Comparison of ENCODE assay signal across 24 cellular contexts in genomic region chr6:44179648-44180047, GRCh38. TPM values are rescaled to one million over a fixed set of nuclear protein-coding genes. Genes with fewer than 3 reads are reported as not detected.
"Had no signal": no experiment of that assay in that cellular context is flagged by ENCODE, and none has a peak within 500 bp of the region (broad histone marks: within the 10 kb centered on the region; RNA-seq: fewer than 3 reads in every experiment).

No MANE protein-coding gene starts in this region.

- H3K9me3 Mint-ChIP-seq: activated CD4-positive, alpha-beta memory T cell treated with anti-CD3 and anti-CD28 coated beads for 36 hours; activated naive CD8-positive, alpha-beta T cell treated with anti-CD3 and anti-CD28 coated beads, Interleukin-2, amount 50 U/mL, for 24 hours; dendritic cell treated with granulocyte-macrophage colony-stimulating factor and Interleukin-4, amounts not matched to agents 40 ng/mL and 50 ng/mL, for 4 days; memory B cell; nephron progenitor cell had no signal

- H3K27me3 Mint-ChIP-seq: activated CD8-positive, alpha-beta memory T cell treated with anti-CD3 and anti-CD28 coated beads, Interleukin-2, amount 10 ng/mL, durations not matched to agents 7 days and 5 days; activated naive CD8-positive, alpha-beta T cell treated with anti-CD3 and anti-CD28 coated beads, Interleukin-2, amount 50 U/mL, for 24 hours; progenitor cell of endocrine pancreas had no signal

- H3K4me3 ChIP-seq: thyroid gland had no signal

- H3K9me3 ChIP-seq: thyroid gland had no signal

- H3K4me1 Mint-ChIP-seq: brain had no signal

- H3K27ac ChIP-seq: foreskin keratinocyte, thyroid gland had no signal

- H3K36me3 Mint-ChIP-seq: activated CD4-positive, alpha-beta memory T cell treated with anti-CD3 and anti-CD28 coated beads for 36 hours; activated CD8-positive, alpha-beta memory T cell treated with anti-CD3 and anti-CD28 coated beads, Interleukin-2, amount 10 ng/mL, durations not matched to agents 7 days and 5 days; brain; memory B cell had no signal

- ATAC-seq: activated naive CD8-positive, alpha-beta T cell treated with anti-CD3 and anti-CD28 coated beads, Interleukin-2, amount 50 U/mL, for 24 hours had no signal

- DNase-seq: activated CD4-positive, alpha-beta memory T cell treated with anti-CD3 and anti-CD28 coated beads for 36 hours; activated CD4-positive, alpha-beta T cell treated with anti-CD3 and anti-CD28 coated beads for 48 hours; activated CD8-positive, alpha-beta memory T cell treated with anti-CD3 and anti-CD28 coated beads, Interleukin-2, amount 10 ng/mL, durations not matched to agents 7 days and 5 days; activated gamma-delta T cell; activated naive CD4-positive, alpha-beta T cell treated with anti-CD3 and anti-CD28 coated beads, Interleukin-2, amount 50 U/mL, for 16 hours; activated naive CD8-positive, alpha-beta T cell treated with anti-CD3 and anti-CD28 coated beads, Interleukin-2, amount 50 U/mL, for 24 hours; activated T-cell treated with anti-CD3 and anti-CD28 coated beads for 4 hours; caudate nucleus; effector CD4-positive, alpha-beta T cell; foreskin keratinocyte; nephron progenitor cell; occipital lobe; retina; stimulated activated CD4-positive, alpha-beta T cell treated with anti-CD3 and anti-CD28 coated beads, Interleukin-4, amount 100 ng/mL, for 1 hour; stimulated activated naive CD4-positive, alpha-beta T cell; substantia nigra; thyroid gland had no signal

- H3K27ac Mint-ChIP-seq: activated CD4-positive, alpha-beta memory T cell treated with anti-CD3 and anti-CD28 coated beads for 36 hours; activated CD8-positive, alpha-beta memory T cell treated with anti-CD3 and anti-CD28 coated beads, Interleukin-2, amount 10 ng/mL, durations not matched to agents 7 days and 5 days; activated naive CD8-positive, alpha-beta T cell treated with anti-CD3 and anti-CD28 coated beads, Interleukin-2, amount 50 U/mL, for 24 hours; dendritic cell treated with granulocyte-macrophage colony-stimulating factor and Interleukin-4, amounts not matched to agents 40 ng/mL and 50 ng/mL, for 4 days; memory B cell; nephron progenitor cell; progenitor cell of endocrine pancreas had no signal

- H3K36me3 ChIP-seq: thyroid gland had no signal

- H3K27me3 ChIP-seq: foreskin keratinocyte, thyroid gland had no signal

- H3K4me1 ChIP-seq: thyroid gland had no signal

- H3K4me3 Mint-ChIP-seq: activated CD4-positive, alpha-beta memory T cell treated with anti-CD3 and anti-CD28 coated beads for 36 hours; activated CD8-positive, alpha-beta memory T cell treated with anti-CD3 and anti-CD28 coated beads, Interleukin-2, amount 10 ng/mL, durations not matched to agents 7 days and 5 days; activated naive CD8-positive, alpha-beta T cell treated with anti-CD3 and anti-CD28 coated beads, Interleukin-2, amount 50 U/mL, for 24 hours; brain; dendritic cell treated with granulocyte-macrophage colony-stimulating factor and Interleukin-4, amounts not matched to agents 40 ng/mL and 50 ng/mL, for 4 days; memory B cell; nephron progenitor cell had no signal

RNA-seq across cellular contexts. Expression of gene CAPN11, which starts 21.0 kb away (rescaled TPM):
- total RNA-seq: activated CD8-positive, alpha-beta memory T cell treated with anti-CD3 and anti-CD28 coated beads, Interleukin-2, amount 10 ng/mL, durations not matched to agents 7 days and 5 days; foreskin keratinocyte; occipital lobe; progenitor cell of endocrine pancreas; T-helper 2 cell treated with Interferon-gamma antibody and Interleukin-4, amounts not matched to agents 100 ng/mL and 5 ng/mL, for 36 hours had no signal
- polyA plus RNA-seq: foreskin keratinocyte had no signal

RNA-seq across cellular contexts. Expression of gene MYMX, which starts 37.1 kb away (rescaled TPM):
- total RNA-seq: activated CD4-positive, alpha-beta memory T cell treated with anti-CD3 and anti-CD28 coated beads for 36 hours; activated CD8-positive, alpha-beta memory T cell treated with anti-CD3 and anti-CD28 coated beads, Interleukin-2, amount 10 ng/mL, durations not matched to agents 7 days and 5 days; foreskin keratinocyte; mononuclear cell; occipital lobe; progenitor cell of endocrine pancreas; T-helper 2 cell treated with Interferon-gamma antibody and Interleukin-4, amounts not matched to agents 100 ng/mL and 5 ng/mL, for 36 hours; thyroid gland; ureter had no signal
- polyA plus RNA-seq: foreskin keratinocyte had no signal
